ENCODE assay signal across 8 cellular contexts in genomic region chr15:40754883-40755815, GRCh38. TPM values are rescaled to one million over a fixed set of nuclear protein-coding genes. Genes with fewer than 3 reads are reported as not detected.
DNase-seq lines count a peak whose midpoint lies in the region; ATAC-seq and TF ChIP-seq lines count a peak whose summit lies in the region.

Gene RMDN3, minus strand, starts transcription at chr15:40755254. Its CDS starts 471 bp downstream, at chr15:40754783.

- H3K4me3 ChIP-seq in AG04450 (ENCODE audit: low read depth, low read length) (peak within 1 kb of the TSS; percentile 94), cardiac fibroblast (replicated peaks in 1 of 2; ENCODE audit: low read depth in 2 of 2, low read length in 2 of 2) (peak within 1 kb of the TSS; percentile 94 to 98)

- POLR2A ChIA-PET in AG04450 (lab: Yijun Ruan, JAX) (no interaction called here), activated B cell treated with CpG ODN at 0.5 μM for 24 hours (lab: Charles Lee) (interaction anchor here (0.6 to 6.2 kb wide), 3 partner anchors 15 to 190 kb away, joined by 3 to 30 read pairs (median 5); partner anchors contain the start of genes C15orf62 and CCDC32)

- H3K9me3 Mint-ChIP-seq in activated B cell treated with CpG ODN at 0.5 μM for 24 hours: no peaks in the 10 kb centered on the region

- peak within 1 kb of the TSS; percentile 21 for H3K27ac ChIP-seq in AG04450 (ENCODE audit: low read depth, low read length)

- intact Hi-C loops in activated B cell treated with CpG ODN at 0.5 μM for 24 hours (cut with micrococcal nuclease): loop anchor here (1.0 to 2.0 kb wide), 6 partner anchors 9 to 139 kb away; partner anchors contain the start of genes C15orf62, DNAJC17, GCHFR and VPS18

- ATAC-seq in GM18909 (IDR thresholded peaks at IDR 0.05; ENCODE audit: poor library complexity, unreplicated experiment) (peak; percentile 87), HG03175 (IDR thresholded peaks at IDR 0.05; ENCODE audit: unreplicated experiment) (peak; percentile 81), activated B cell treated with CpG ODN at 0.5 μM for 24 hours (ENCODE audit: low read depth) (peak; percentile 97)

- DNase-seq in AG04450 (ENCODE audit: low read depth, low spot score): peak; percentile 67
- peak; percentile 80 for DNase-seq in NCI-H345 treated with DMSO at 0.1 percent for 48 hours (lab: John Stamatoyannopoulos, UW; ENCODE audit: unreplicated experiment)
- peak; percentile 93 for DNase-seq in activated B cell treated with CpG ODN at 0.5 μM for 24 hours
- peak; percentile 88 to 94 for DNase-seq in cardiac fibroblast (ENCODE audit: low read depth in 2 of 2)
- DNase-seq in inferior parietal cortex (ENCODE audit: extremely low spot score): peak; percentile 93
- DNase-seq in stimulated activated CD4-positive, alpha-beta T cell treated with anti-CD3 and anti-CD28 coated beads, Interleukin-12 subunit alpha, Interleukin-12 subunit beta, amount 100 ng/mL, for 24 hours (ENCODE audit: low read depth in 2 of 2): peak; percentile 84 to 92

- H3K9me3 ChIP-seq in AG04450 (ENCODE audit: control insufficient read depth, insufficient read depth, low read length): no peaks in the 10 kb centered on the region; the same call in 1 of the 2 replicates

- H3K27ac Mint-ChIP-seq in activated B cell treated with CpG ODN at 0.5 μM for 24 hours: peak within 1 kb of the TSS; percentile 91

- CTCF ChIA-PET in AG04450 (lab: Charles Lee): no interaction called here
- CTCF ChIA-PET in activated B cell treated with CpG ODN at 0.5 μM for 24 hours (lab: Charles Lee): interaction anchor here (1.0 to 2.0 kb wide), 2 partner anchors 14 to 28 kb away, joined by 3 to 5 read pairs; partner anchors contain the start of gene C15orf62

- TF ChIP-seq CTCF in AG04450 (IDR thresholded peaks at IDR 0.05; ENCODE audit: low read depth, low read length) (no peak), activated B cell treated with CpG ODN at 0.5 μM for 24 hours (IDR thresholded peaks at IDR 0.05) (no peak), cardiac fibroblast (IDR thresholded peaks at IDR 0.05; ENCODE audit: low read depth, low read length) (no peak)

- H3K36me3 Mint-ChIP-seq in activated B cell treated with CpG ODN at 0.5 μM for 24 hours (ENCODE audit: low read depth): peaks cover 27% of the 10 kb centered on the region

- peaks cover 25% of the 10 kb centered on the region for H3K4me1 Mint-ChIP-seq in activated B cell treated with CpG ODN at 0.5 μM for 24 hours

- H3K27me3 ChIP-seq in AG04450 (ENCODE audit: control insufficient read depth, insufficient read depth, low read length): no peaks in the 10 kb centered on the region

- H3K4me3 Mint-ChIP-seq in activated B cell treated with CpG ODN at 0.5 μM for 24 hours: peak within 1 kb of the TSS; percentile 90

- H3K27me3 Mint-ChIP-seq in activated B cell treated with CpG ODN at 0.5 μM for 24 hours: no peaks in the 10 kb centered on the region

RNA-seq across cellular contexts. Expression of gene RMDN3, which starts in this region (rescaled TPM):
- 19.2 and 19.5 TPM in 2 replicates for polyA plus RNA-seq in AG04450 (2011; rRNA removed)
- 10.1 and 10.8 TPM in 2 replicates for polyA minus RNA-seq in AG04450 (2011; rRNA and poly(A)+ RNA removed)
- 25.5 and 25.6 TPM in 2 replicates for total RNA-seq in activated B cell treated with CpG ODN at 0.5 μM for 24 hours

Comparison
In these comparisons a context has a peak if more than half of its experiments do, and no peak if none do; other contexts are left out.
1. Peak in every context shown above with its lines: DNase-seq, ATAC-seq, H3K4me3 ChIP-seq and H3K27ac ChIP-seq.